Comparison of ENCODE assay signal across 12 cellular contexts in the genomic region with DNA sequence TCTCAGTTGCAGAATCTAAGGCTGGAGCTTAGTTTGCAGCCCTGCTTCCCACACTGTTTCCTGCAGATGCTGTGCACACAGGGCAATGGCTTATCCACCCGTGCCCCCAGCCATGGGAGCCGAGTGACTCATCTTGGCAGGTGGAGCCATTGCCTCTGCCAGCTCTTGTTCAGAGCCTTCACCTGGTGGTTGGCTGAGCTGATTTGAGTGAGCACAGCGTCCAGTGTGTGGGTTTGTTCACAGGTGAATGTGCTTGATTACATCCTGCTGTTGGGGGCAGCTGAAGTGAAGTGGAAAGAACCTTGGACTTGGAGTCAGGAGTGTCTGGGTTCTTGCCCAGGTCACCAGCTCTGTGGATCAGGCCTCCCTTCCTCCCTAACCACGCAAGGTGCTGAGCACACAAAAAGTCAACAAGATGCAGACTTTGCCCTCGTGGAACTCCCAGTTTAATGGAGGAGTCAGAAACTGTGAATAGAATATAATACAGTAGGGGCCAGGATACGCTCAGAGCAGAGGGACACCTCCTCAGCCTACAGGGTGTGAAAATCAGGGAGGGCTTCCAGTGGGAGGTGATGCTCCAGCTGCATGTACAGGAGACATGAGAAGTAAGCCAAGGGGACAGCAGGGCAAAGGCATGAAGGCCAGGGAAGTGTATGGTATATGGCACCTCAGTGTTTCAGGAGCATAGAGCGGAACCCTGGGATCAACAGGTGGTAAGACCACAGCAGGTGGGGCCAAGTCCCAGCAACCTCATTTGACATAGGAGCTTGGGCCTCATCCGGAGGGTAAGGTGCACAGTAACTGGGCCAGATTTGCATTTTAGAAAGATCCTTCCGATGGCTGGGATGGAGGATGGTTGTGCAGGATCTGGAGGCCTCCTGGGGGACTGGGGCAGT. TPM values are rescaled to one million over a fixed set of nuclear protein-coding genes. Genes with fewer than 3 reads are reported as not detected.
DNase-seq lines count a peak whose midpoint lies in the region; ATAC-seq and TF ChIP-seq lines count a peak whose summit lies in the region.
"Had no signal": no experiment of that assay in that cellular context is flagged by ENCODE, and none has a peak within 500 bp of the region (broad histone marks: within the 10 kb centered on the region; RNA-seq: fewer than 3 reads in every experiment).

No MANE protein-coding gene starts in this region.

- H3K4me1 ChIP-seq in muscle layer of colon (ENCODE audit: insufficient read depth, low read length), result peaks cover 70% of the 10 kb centered on the region

- H3K36me3 Mint-ChIP-seq in endothelial cell (ENCODE audit: low read depth, unreplicated experiment), result peaks cover 13% of the 10 kb centered on the region
- H3K36me3 Mint-ChIP-seq: activated naive CD8-positive, alpha-beta T cell treated with anti-CD3 and anti-CD28 coated beads for 36 hours had no signal

- H3K27ac Mint-ChIP-seq in endothelial cell (ENCODE audit: unreplicated experiment), result no peak overlapping the region
- H3K27ac Mint-ChIP-seq: activated naive CD8-positive, alpha-beta T cell treated with anti-CD3 and anti-CD28 coated beads for 36 hours had no signal

- peaks cover 18% of the 10 kb centered on the region for H3K4me1 Mint-ChIP-seq in endothelial cell (ENCODE audit: unreplicated experiment)

- DNase-seq in NCI-H774 (lab: John Stamatoyannopoulos, UW) (peak; percentile 33), epithelial cell of prostate (ENCODE audit: low read depth, low spot score) (peak; percentile 44), T-helper 1 cell (no peak), endothelial cell (ENCODE audit: low spot score) (no peak)
- DNase-seq: activated naive CD8-positive, alpha-beta T cell treated with anti-CD3 and anti-CD28 coated beads for 36 hours; stimulated activated CD8-positive, alpha-beta memory T cell treated with anti-CD3 and anti-CD28 coated beads, Interleukin-4, amount 100 ng/mL, for 48 hours had no signal

- H3K27me3 Mint-ChIP-seq in endothelial cell (ENCODE audit: unreplicated experiment), result peaks cover 9% of the 10 kb centered on the region
- H3K27me3 Mint-ChIP-seq: activated naive CD8-positive, alpha-beta T cell treated with anti-CD3 and anti-CD28 coated beads for 36 hours had no signal

- H3K36me3 ChIP-seq in muscle layer of colon (ENCODE audit: insufficient read depth, low read length), result no peaks in the 10 kb centered on the region

- no peaks in the 10 kb centered on the region for H3K9me3 Mint-ChIP-seq in endothelial cell (ENCODE audit: unreplicated experiment)
- H3K9me3 Mint-ChIP-seq: activated naive CD8-positive, alpha-beta T cell treated with anti-CD3 and anti-CD28 coated beads for 36 hours had no signal

- H3K27ac ChIP-seq in C4-2B (peak overlapping the region; percentile 64), epithelial cell of prostate (no peak overlapping the region), muscle layer of colon (ENCODE audit: low read depth, low read length) (peak overlapping the region; percentile 43)
- H3K27ac ChIP-seq: BLaER1, SK-N-MC had no signal

- TF ChIP-seq CTCF in C4-2B (conservative IDR thresholded peaks at IDR 0.05) (no peak), endothelial cell (IDR thresholded peaks at IDR 0.05; ENCODE audit: unreplicated experiment) (no peak)

- H3K9me3 ChIP-seq in muscle layer of colon (ENCODE audit: low read length), result no peaks in the 10 kb centered on the region
- H3K9me3 ChIP-seq: BLaER1 had no signal

- H3K27me3 ChIP-seq in muscle layer of colon (ENCODE audit: control insufficient read depth in 1 of 2, insufficient read depth in 2 of 2, low read length in 2 of 2), result no peaks in the 10 kb centered on the region
- H3K27me3 ChIP-seq: BLaER1 had no signal

- H3K4me3 ChIP-seq in muscle layer of colon (ENCODE audit: low read depth in 1 of 2, low read length in 2 of 2), result no peak overlapping the region
- H3K4me3 ChIP-seq: BLaER1, SK-N-MC had no signal

- no peak overlapping the region for H3K9ac ChIP-seq in muscle layer of colon (ENCODE audit: low read length)
- H3K9ac ChIP-seq: BLaER1 had no signal

- no peak overlapping the region for H3K4me3 Mint-ChIP-seq in endothelial cell (ENCODE audit: unreplicated experiment)
- H3K4me3 Mint-ChIP-seq: activated naive CD8-positive, alpha-beta T cell treated with anti-CD3 and anti-CD28 coated beads for 36 hours had no signal

- ATAC-seq in HG03521 (IDR thresholded peaks at IDR 0.05; ENCODE audit: unreplicated experiment), result no peak
- ATAC-seq in HG03432 (IDR thresholded peaks at IDR 0.05; ENCODE audit: unreplicated experiment), result no peak

RNA-seq across cellular contexts. Expression of a gene that starts 22.8 kb away (rescaled TPM):
- 5.1 TPM for total RNA-seq in endothelial cell (ENCODE audit: unreplicated experiment)

Comparison
In these comparisons a context has a peak if more than half of its experiments do, and no peak if none do; other contexts are left out.
1. DNase-seq: peak in NCI-H774 (single experiment) and epithelial cell of prostate (single experiment); none in T-helper 1 cell (0 of 5) and endothelial cell (single experiment).